22 cellular contexts compared by ENCODE assay signal in genomic region chr1:168789501-168789900, GRCh38.
"Had no signal": no experiment of that assay in that cellular context is flagged by ENCODE, and none has a peak within 500 bp of the region (broad histone marks: within the 10 kb centered on the region; RNA-seq: fewer than 3 reads in every experiment).

No MANE protein-coding gene starts in this region.

- H3K4me1 Mint-ChIP-seq: stimulated activated naive B cell treated with anti-CD40 and anti-IgM and Interleukin-4, amounts not matched to agents 10 μg/mL and 1 μg/mL and 100 μg/mL, for 72 hours had no signal

- DNase-seq: activated naive CD4-positive, alpha-beta T cell; activated T-cell treated with anti-CD3 and anti-CD28 coated beads, Interleukin-2, amount 50 U/mL, for 1 hour; adrenal gland; central memory CD4-positive, alpha-beta T cell; effector memory CD8-positive, alpha-beta T cell; esophagus squamous epithelium; foreskin fibroblast; kidney; naive thymus-derived CD8-positive, alpha-beta T cell; stimulated activated CD4-positive, alpha-beta T cell treated with anti-CD3 and anti-CD28 coated beads, Interleukin-2, amount 100 ng/mL, for 48 hours; stimulated activated CD8-positive, alpha-beta memory T cell treated with anti-CD3 and anti-CD28 coated beads, Interleukin-4, amount 100 ng/mL, for 48 hours; stimulated activated naive B cell treated with anti-CD40 and anti-IgM and Interleukin-4, amounts not matched to agents 10 μg/mL and 1 μg/mL and 100 μg/mL, for 72 hours; T-helper 9 cell; transverse colon; uterus had no signal

- H3K4me2 ChIP-seq: neural progenitor cell had no signal

- H3K4me3 Mint-ChIP-seq: activated naive CD8-positive, alpha-beta T cell; effector memory CD8-positive, alpha-beta T cell; mesothelial cell of epicardium; naive thymus-derived CD8-positive, alpha-beta T cell; neural progenitor cell; stimulated activated naive B cell treated with anti-CD40 and anti-IgM and Interleukin-4, amounts not matched to agents 10 μg/mL and 1 μg/mL and 100 μg/mL, for 72 hours; WTC11 had no signal

- H3K9me3 ChIP-seq: adrenal gland, ascending aorta, esophagus squamous epithelium, transverse colon, uterus had no signal

- H2AFZ ChIP-seq: neural progenitor cell had no signal

- ATAC-seq: effector memory CD8-positive, alpha-beta T cell; naive thymus-derived CD8-positive, alpha-beta T cell; stimulated activated naive B cell treated with anti-CD40 and anti-IgM and Interleukin-4, amounts not matched to agents 10 μg/mL and 1 μg/mL and 100 μg/mL, for 72 hours; WTC11 had no signal

- H3K9me3 Mint-ChIP-seq: effector memory CD8-positive, alpha-beta T cell; mesothelial cell of epicardium; neural progenitor cell; stimulated activated naive B cell treated with anti-CD40 and anti-IgM and Interleukin-4, amounts not matched to agents 10 μg/mL and 1 μg/mL and 100 μg/mL, for 72 hours had no signal

- H3K27ac ChIP-seq: adrenal gland, ascending aorta, esophagus squamous epithelium, neural progenitor cell, transverse colon, uterus had no signal

- H3K36me3 ChIP-seq: adrenal gland, ascending aorta, esophagus squamous epithelium, neural progenitor cell, transverse colon, uterus had no signal

- H3K27ac Mint-ChIP-seq: activated naive CD8-positive, alpha-beta T cell; effector memory CD8-positive, alpha-beta T cell; mesothelial cell of epicardium; neural progenitor cell; stimulated activated naive B cell treated with anti-CD40 and anti-IgM and Interleukin-4, amounts not matched to agents 10 μg/mL and 1 μg/mL and 100 μg/mL, for 72 hours; WTC11 had no signal

- H3K4me1 ChIP-seq: adrenal gland, ascending aorta, esophagus squamous epithelium, neural progenitor cell had no signal

- FAIRE-seq: colon, endothelial cell of umbilical vein, kidney had no signal

- H3K27me3 Mint-ChIP-seq: stimulated activated naive B cell treated with anti-CD40 and anti-IgM and Interleukin-4, amounts not matched to agents 10 μg/mL and 1 μg/mL and 100 μg/mL, for 72 hours had no signal

- H3K9ac ChIP-seq: neural progenitor cell had no signal

- H3K36me3 Mint-ChIP-seq: activated naive CD8-positive, alpha-beta T cell; mesothelial cell of epicardium; naive thymus-derived CD8-positive, alpha-beta T cell; neural progenitor cell; stimulated activated naive B cell treated with anti-CD40 and anti-IgM and Interleukin-4, amounts not matched to agents 10 μg/mL and 1 μg/mL and 100 μg/mL, for 72 hours; WTC11 had no signal

- H3K27me3 ChIP-seq: adrenal gland, ascending aorta, esophagus squamous epithelium, neural progenitor cell, transverse colon, uterus had no signal

- H3K4me3 ChIP-seq: adrenal gland, ascending aorta, esophagus squamous epithelium, neural progenitor cell, transverse colon, uterus had no signal
